Comparison of ENCODE assay signal across 8 cellular contexts in the genomic region with DNA sequence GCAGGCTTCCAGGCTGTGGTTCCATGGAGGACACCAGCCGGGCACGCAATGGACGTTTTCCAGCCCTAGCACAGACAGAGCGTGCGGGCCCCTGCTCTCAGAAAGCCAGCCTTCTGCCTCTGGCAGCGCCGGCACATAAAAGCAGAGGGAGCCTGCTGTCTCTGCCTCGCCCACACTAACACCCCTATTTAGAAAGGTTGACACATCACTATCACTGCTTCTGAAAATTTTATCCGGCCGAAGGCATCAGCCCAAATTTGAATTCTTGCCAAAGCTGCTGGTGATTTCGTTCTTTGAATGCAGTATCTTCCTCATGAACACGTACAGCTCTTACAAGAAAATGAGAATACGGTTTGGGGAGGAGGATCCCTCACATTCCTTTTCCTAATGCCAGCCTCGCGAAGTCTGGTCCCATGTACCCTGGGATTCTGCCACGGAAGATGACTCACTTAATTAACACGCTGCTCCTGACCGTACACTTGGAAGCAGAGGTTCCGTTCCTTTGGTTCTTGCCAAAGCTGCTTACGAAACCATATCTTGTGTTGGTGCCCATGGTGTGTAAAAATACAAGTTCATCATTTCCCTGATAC. TPM values are rescaled to one million over a fixed set of nuclear protein-coding genes. Genes with fewer than 3 reads are reported as not detected.
A peak's percentile ranks its signal among the peaks of the same experiment; 100 is the strongest.
DNase-seq lines count a peak whose midpoint lies in the region; ATAC-seq and TF ChIP-seq lines count a peak whose summit lies in the region.

No MANE protein-coding gene starts in this region.

- intact Hi-C loops in body of pancreas (cut with DNase I): no loop called here

- H3K36me3 ChIP-seq in body of pancreas (replicated peaks in 1 of 2; ENCODE audit: insufficient read depth in 1 of 2, low read depth in 2 of 2): no peaks in the 10 kb centered on the region
- peaks cover 2 to 7% (median 5%) of the 10 kb centered on the region in 3 donors for H3K36me3 ChIP-seq in skeletal muscle tissue (ENCODE audit: control insufficient read depth in 3 of 3, insufficient read depth in 3 of 3, low read length in 3 of 3)

- H3K4me1 ChIP-seq in body of pancreas (peaks cover 42% of the 10 kb centered on the region), skeletal muscle tissue (ENCODE audit: control insufficient read depth in 3 of 3, insufficient read depth in 3 of 3, low read length in 3 of 3) (peaks cover 33 to 44% (median 35%) of the 10 kb centered on the region in 3 donors)

- H3K4me3 ChIP-seq in body of pancreas: no peak overlapping the region
- peak overlapping the region; percentile 85; the same call in 1 of the 2 replicates for H3K4me3 ChIP-seq in iPS-18c (ENCODE audit: insufficient read depth, low read depth, low read length)
- peak overlapping the region; percentile 73 to 86 (median 83) for H3K4me3 ChIP-seq in skeletal muscle tissue (ENCODE audit: low read length in 3 of 3)

- 51 to 68% methylated on average over 17 to 20 of the region's 20 CpGs for WGBS in body of pancreas, 2 donors

- DNase-seq in DMS 273 (lab: John Stamatoyannopoulos, UW; ENCODE audit: unreplicated experiment) (peak; percentile 81), MV-4-11 (lab: John Stamatoyannopoulos, UW) (peak; percentile 65), body of pancreas (peak; percentile 45 to 80 (median 56)), NCI-H345 (lab: John Stamatoyannopoulos, UW) (no peak), NCI-H2107 (lab: John Stamatoyannopoulos, UW) (no peak)

- TF ChIP-seq POLR2A in body of pancreas (IDR thresholded peaks at IDR 0.05): no peak

- H3K9me3 ChIP-seq in body of pancreas (no peaks in the 10 kb centered on the region), iPS-18c (ENCODE audit: control insufficient read depth, insufficient read depth, low read length) (no peaks in the 10 kb centered on the region), skeletal muscle tissue (ENCODE audit: control insufficient read depth in 3 of 3, low read length in 3 of 3) (no peaks in the 10 kb centered on the region)

- H3K9ac ChIP-seq in skeletal muscle tissue (ENCODE audit: low read depth in 1 of 3, low read length in 3 of 3): peak overlapping the region; percentile 87 to 94 (median 93)

- peak; percentile 28 for ATAC-seq in body of pancreas
- no peak for ATAC-seq in GM21360 (IDR thresholded peaks at IDR 0.05; ENCODE audit: unreplicated experiment)

- no peaks in the 10 kb centered on the region for H3K27me3 ChIP-seq in body of pancreas
- H3K27me3 ChIP-seq in skeletal muscle tissue (ENCODE audit: control insufficient read depth in 3 of 3, insufficient read depth in 3 of 3, low read length in 3 of 3): no peaks in the 10 kb centered on the region

- TF ChIP-seq CTCF in body of pancreas (IDR thresholded peaks at IDR 0.05): no peak

- H3K27ac ChIP-seq in body of pancreas (peak overlapping the region; percentile 83 to 94 (median 90)), skeletal muscle tissue (ENCODE audit: low read depth, low read length) (peak overlapping the region; percentile 97)

RNA-seq across cellular contexts. Expression of gene RAB11FIP3, which starts 1.3 kb away (rescaled TPM):
- 100 to 1,000 TPM in 1 of 2 donors, 10 to 100 TPM in 1; 50.1 to 122 TPM for total RNA-seq in body of pancreas
- total RNA-seq in skeletal muscle tissue: 5.2 TPM

RNA-seq across cellular contexts. Expression of gene DECR2, which starts 22.4 kb away (rescaled TPM):
- total RNA-seq in body of pancreas (10 to 100 TPM; 38.9 to 41.2 TPM), skeletal muscle tissue (2.6 TPM)

RNA-seq across cellular contexts. Expression of gene NME4, which starts 27.1 kb away (rescaled TPM):
- total RNA-seq in body of pancreas: 10 to 100 TPM; 20.2 to 33.0 TPM
- total RNA-seq in skeletal muscle tissue: 21.4 TPM

RNA-seq across cellular contexts. Expression of gene PGAP6, which starts 42.4 kb away (rescaled TPM):
- total RNA-seq in body of pancreas (100 to 1,000 TPM in 1 of 2 donors, 10 to 100 TPM in 1; 83.8 to 113 TPM), skeletal muscle tissue (11.0 TPM)

RNA-seq across cellular contexts. Expression of gene MRPL28, which starts 53.8 kb away (rescaled TPM):
- total RNA-seq in body of pancreas (10 to 100 TPM; 22.1 to 31.0 TPM), skeletal muscle tissue (43.3 TPM)

Comparison
In these comparisons a context has a peak if more than half of its experiments do, and no peak if none do; other contexts are left out.
1. DNase-seq: peak in DMS 273 (single experiment), MV-4-11 (single experiment) and body of pancreas (4 of 4); none in NCI-H345 (single experiment) and NCI-H2107 (single experiment).
2. H3K4me3 ChIP-seq: peak in iPS-18c (single experiment) and skeletal muscle tissue (3 of 3); none in body of pancreas (0 of 2).
3. RNA of gene DECR2, which starts 22.4 kb away (total RNA-seq): 38.9 to 41.2 TPM in body of pancreas; 2.6 TPM in skeletal muscle tissue (single experiment); every median in the first group is over 10 times any median in the second.